Comparison of ENCODE assay signal across 1 cellular context in the genomic region with DNA sequence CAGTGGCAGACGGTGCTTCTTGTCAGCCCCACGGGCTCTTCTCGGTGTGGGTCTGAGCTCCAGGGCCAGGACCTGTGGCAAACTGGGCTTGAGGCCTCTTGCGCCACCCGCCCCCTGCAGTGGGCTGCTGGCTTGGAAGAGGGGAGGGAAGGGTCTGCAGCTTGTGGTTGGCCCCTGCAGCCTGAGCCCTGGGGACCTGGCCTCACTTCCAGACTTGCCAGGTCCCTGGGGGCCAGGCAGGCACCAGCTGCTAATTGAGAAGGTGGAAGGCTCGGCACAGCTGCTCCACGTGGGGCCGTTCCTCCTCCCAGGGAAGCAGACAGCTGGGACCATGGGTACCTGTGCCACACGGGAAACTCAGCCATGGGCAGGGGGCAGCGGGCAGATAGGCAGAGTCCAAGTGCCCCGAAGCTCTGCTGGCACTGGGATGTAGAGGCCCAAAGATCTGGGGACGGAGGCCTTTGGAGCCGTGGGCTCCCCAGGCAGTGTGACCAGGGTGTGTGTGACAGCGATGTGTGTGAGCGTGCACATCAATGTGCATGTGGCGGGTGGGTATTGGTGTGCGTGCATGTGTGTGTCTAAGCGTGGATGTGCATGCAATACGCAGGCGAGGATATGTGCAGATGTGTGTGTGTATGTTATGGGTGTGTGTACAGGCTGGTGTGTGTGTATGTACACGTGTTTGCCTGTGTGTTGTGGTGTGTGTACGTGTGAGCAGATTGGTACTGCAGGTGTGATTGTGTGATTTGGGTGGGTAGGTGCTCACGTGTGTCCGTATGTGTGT.
TF ChIP-seq lines count a peak whose summit lies in the region.

No MANE protein-coding gene starts in this region.

TF ChIP-seq in IMR-90, 13 proteins besides CTCF, POLR2A, EP300 and RAD21:
- no peak for TF ChIP-seq FOS (IDR thresholded peaks at IDR 0.05; ENCODE audit: low read depth, low read length)
- TF ChIP-seq RFX5 (IDR thresholded peaks at IDR 0.05; ENCODE audit: low read depth, low read length) = no peak
- no peak for TF ChIP-seq MAFK (IDR thresholded peaks at IDR 0.05; ENCODE audit: low read depth, low read length)
- no peak for TF ChIP-seq CHD1 (IDR thresholded peaks at IDR 0.05; ENCODE audit: low read depth, low read length)
- no peak for TF ChIP-seq MAZ (IDR thresholded peaks at IDR 0.05; ENCODE audit: borderline replicate concordance, low read depth, low read length)
- TF ChIP-seq NFE2L2 (IDR thresholded peaks at IDR 0.05; ENCODE audit: low read depth, low read length) = no peak
- no peak for TF ChIP-seq MXI1 (IDR thresholded peaks at IDR 0.05; ENCODE audit: borderline replicate concordance, low read depth, low read length)
TF ChIP-seq in IMR-90: peak in this region for 0.
